Comparison of ENCODE assay signal across 8 cellular contexts in the genomic region with DNA sequence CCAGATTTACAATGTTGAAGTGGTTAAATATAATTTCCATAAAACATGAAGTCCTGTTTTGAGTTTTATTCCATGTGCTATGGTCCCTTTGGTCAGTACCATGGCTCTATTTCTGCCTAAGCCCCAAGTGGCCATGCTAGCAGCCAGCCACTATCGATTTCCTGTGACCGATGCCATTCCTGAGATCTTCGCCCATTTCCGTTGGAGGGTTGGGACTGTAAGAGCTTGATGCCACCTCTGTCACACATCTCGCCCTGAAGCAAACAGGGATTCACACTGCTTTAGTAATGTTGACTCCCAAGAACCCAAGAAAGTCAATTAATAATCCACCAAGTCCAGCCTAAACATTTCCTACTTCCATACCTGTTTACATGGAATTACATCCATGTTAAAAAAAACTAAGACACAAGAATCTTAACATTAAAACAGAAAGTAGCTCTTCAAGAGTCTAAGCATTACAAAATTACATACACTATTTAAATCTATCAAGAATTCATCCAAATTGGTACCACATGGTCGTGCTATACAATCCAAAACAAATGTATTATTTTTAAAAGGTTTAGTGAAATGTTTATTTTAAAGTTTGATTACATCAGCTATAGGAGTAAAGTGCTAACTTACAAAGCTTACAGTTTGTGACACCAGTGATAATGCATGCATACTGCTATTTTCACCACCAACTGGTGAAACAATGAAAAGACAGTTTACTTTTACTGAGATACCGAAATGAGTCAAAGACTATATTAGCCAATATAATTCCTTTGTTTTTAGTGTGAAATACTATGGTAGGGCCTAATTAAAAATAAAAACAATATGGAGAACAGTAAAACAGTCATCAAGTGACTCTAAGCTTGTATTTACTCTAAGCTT. TPM values are rescaled to one million over a fixed set of nuclear protein-coding genes. Genes with fewer than 3 reads are reported as not detected.
DNase-seq lines count a peak whose midpoint lies in the region; ATAC-seq and TF ChIP-seq lines count a peak whose summit lies in the region.

No MANE protein-coding gene starts in this region.

- intact Hi-C loops in adrenal gland (cut with DNase I) = no loop called here

- peak overlapping the region in 1 of 2 donors; percentile 12 for H3K9ac ChIP-seq in liver (ENCODE audit: low read depth in 1 of 2, low read length in 2 of 2)

- ATAC-seq in left lobe of liver (no peak), omental fat pad (ENCODE audit: low FRiP score) (no peak)

- peak in 4 of 6 experiments; percentile 17 to 36 (median 26) for TF ChIP-seq CTCF in adrenal gland (IDR thresholded peaks at IDR 0.05)
- no peak for TF ChIP-seq CTCF in liver (IDR thresholded peaks at IDR 0.05; ENCODE audit: low read depth, low read length, missing input control)
- TF ChIP-seq CTCF in omental fat pad (IDR thresholded peaks at IDR 0.05) = no peak

- peak overlapping the region in 1 of 4 donors; percentile 79 for H3K4me3 ChIP-seq in adrenal gland
- H3K4me3 ChIP-seq in liver (ENCODE audit: low read depth in 1 of 3, low read length in 3 of 3) = peak overlapping the region; percentile 22 to 98 (median 33)

- peak in 1 of 2 donors; percentile 15 for TF ChIP-seq RAD21 in liver (IDR thresholded peaks at IDR 0.05)

- peak overlapping the region in 2 of 5 donors; percentile 100 for H3K27ac ChIP-seq in adrenal gland
- H3K27ac ChIP-seq in liver (ENCODE audit: low read depth in 1 of 2, low read length in 2 of 2) = peak overlapping the region in 1 of 2 donors; percentile 32

- no peak for TF ChIP-seq POLR2A in adrenal gland (IDR thresholded peaks at IDR 0.05)

- peak; percentile 8 for DNase-seq in COR-L47 (lab: John Stamatoyannopoulos, UW)
- peak; percentile 60 for DNase-seq in LHCN-M2 (ENCODE audit: low read depth)
- peak in 2 of 7 donors; percentile 23 to 28 for DNase-seq in adrenal gland
- no peak for DNase-seq in NCI-H2029 treated with DMSO at 0.1 percent for 48 hours (lab: John Stamatoyannopoulos, UW)
- no peak for DNase-seq in left lobe of liver (ENCODE audit: low spot score)
- DNase-seq in omental fat pad (ENCODE audit: low spot score) = no peak
- no peak for DNase-seq in hippocampal formation (lab: John Stamatoyannopoulos, UW)

- H3K4me1 ChIP-seq in adrenal gland (replicated peaks in 1 of 2) (peaks cover 43 to 74% of the 10 kb centered on the region in 2 donors), liver (ENCODE audit: control insufficient read depth in 4 of 4, insufficient read depth in 4 of 4, low read length in 3 of 4) (peaks cover 4 to 50% (median 42%) of the 10 kb centered on the region in 4 donors)

- 20 to 34% (median 30%) methylated on average over 7 of the region's 7 CpGs for WGBS in adrenal gland, 4 donors
- 54% methylated on average over 7 of the region's 7 CpGs for WGBS in liver

- H3K9me3 ChIP-seq in adrenal gland (replicated peaks in 1 of 3) (no peaks in the 10 kb centered on the region), liver (ENCODE audit: control insufficient read depth in 4 of 4, low read length in 3 of 4) (no peaks in the 10 kb centered on the region)

- H3K27me3 ChIP-seq in adrenal gland (no peaks in the 10 kb centered on the region), liver (ENCODE audit: control insufficient read depth in 4 of 4, insufficient read depth in 4 of 4, low read length in 3 of 4) (no peaks in the 10 kb centered on the region)

- H3K36me3 ChIP-seq in adrenal gland (replicated peaks in 1 of 2) (peaks cover 0 to 60% of the 10 kb centered on the region in 2 donors), liver (ENCODE audit: control insufficient read depth in 4 of 4, insufficient read depth in 3 of 4, low read depth in 1 of 4, low read length in 3 of 4) (peaks cover 9 to 50% (median 38%) of the 10 kb centered on the region in 4 donors)

TF ChIP-seq in liver, 16 proteins besides CTCF, POLR2A, EP300 and RAD21:
- TF ChIP-seq JUND (IDR thresholded peaks at IDR 0.05) (no peak), SP1 (IDR thresholded peaks at IDR 0.05) (no peak), EGR1 (IDR thresholded peaks at IDR 0.05; ENCODE audit: low read depth in 2 of 2) (no peak), FOXA2 (IDR thresholded peaks at IDR 0.05) (no peak), FOXA1 (IDR thresholded peaks at IDR 0.05) (no peak), HNF4A (conservative IDR thresholded peaks at IDR 0.05) (no peak), HNF4G (IDR thresholded peaks at IDR 0.05) (no peak), YY1 (IDR thresholded peaks at IDR 0.05) (no peak), TAF1 (conservative IDR thresholded peaks at IDR 0.05) (no peak), GABPA (IDR thresholded peaks at IDR 0.05 in 1 of 2, conservative IDR thresholded peaks at IDR 0.05 in 1 of 2) (no peak), RXRA (IDR thresholded peaks at IDR 0.05) (no peak), NR2F2 (IDR thresholded peaks at IDR 0.05) (no peak)
- TF ChIP-seq, protein P1, sequence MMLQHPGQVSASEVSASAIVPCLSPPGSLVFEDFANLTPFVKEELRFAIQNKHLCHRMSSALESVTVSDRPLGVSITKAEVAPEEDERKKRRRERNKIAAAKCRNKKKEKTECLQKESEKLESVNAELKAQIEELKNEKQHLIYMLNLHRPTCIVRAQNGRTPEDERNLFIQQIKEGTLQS (IDR thresholded peaks at IDR 0.05) = no peak
- TF ChIP-seq, protein P2, sequence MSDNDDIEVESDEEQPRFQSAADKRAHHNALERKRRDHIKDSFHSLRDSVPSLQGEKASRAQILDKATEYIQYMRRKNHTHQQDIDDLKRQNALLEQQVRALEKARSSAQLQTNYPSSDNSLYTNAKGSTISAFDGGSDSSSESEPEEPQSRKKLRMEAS (IDR thresholded peaks at IDR 0.05) = no peak
- TF ChIP-seq, protein P3, sequence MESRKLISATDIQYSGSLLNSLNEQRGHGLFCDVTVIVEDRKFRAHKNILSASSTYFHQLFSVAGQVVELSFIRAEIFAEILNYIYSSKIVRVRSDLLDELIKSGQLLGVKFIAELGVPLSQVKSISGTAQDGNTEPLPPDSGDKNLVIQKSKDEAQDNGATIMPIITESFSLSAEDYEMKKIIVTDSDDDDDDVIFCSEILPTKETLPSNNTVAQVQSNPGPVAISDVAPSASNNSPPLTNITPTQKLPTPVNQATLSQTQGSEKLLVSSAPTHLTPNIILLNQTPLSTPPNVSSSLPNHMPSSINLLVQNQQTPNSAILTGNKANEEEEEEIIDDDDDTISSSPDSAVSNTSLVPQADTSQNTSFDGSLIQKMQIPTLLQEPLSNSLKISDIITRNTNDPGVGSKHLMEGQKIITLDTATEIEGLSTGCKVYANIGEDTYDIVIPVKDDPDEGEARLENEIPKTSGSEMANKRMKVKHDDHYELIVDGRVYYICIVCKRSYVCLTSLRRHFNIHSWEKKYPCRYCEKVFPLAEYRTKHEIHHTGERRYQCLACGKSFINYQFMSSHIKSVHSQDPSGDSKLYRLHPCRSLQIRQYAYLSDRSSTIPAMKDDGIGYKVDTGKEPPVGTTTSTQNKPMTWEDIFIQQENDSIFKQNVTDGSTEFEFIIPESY (IDR thresholded peaks at IDR 0.05) = no peak
- TF ChIP-seq, protein P4, sequence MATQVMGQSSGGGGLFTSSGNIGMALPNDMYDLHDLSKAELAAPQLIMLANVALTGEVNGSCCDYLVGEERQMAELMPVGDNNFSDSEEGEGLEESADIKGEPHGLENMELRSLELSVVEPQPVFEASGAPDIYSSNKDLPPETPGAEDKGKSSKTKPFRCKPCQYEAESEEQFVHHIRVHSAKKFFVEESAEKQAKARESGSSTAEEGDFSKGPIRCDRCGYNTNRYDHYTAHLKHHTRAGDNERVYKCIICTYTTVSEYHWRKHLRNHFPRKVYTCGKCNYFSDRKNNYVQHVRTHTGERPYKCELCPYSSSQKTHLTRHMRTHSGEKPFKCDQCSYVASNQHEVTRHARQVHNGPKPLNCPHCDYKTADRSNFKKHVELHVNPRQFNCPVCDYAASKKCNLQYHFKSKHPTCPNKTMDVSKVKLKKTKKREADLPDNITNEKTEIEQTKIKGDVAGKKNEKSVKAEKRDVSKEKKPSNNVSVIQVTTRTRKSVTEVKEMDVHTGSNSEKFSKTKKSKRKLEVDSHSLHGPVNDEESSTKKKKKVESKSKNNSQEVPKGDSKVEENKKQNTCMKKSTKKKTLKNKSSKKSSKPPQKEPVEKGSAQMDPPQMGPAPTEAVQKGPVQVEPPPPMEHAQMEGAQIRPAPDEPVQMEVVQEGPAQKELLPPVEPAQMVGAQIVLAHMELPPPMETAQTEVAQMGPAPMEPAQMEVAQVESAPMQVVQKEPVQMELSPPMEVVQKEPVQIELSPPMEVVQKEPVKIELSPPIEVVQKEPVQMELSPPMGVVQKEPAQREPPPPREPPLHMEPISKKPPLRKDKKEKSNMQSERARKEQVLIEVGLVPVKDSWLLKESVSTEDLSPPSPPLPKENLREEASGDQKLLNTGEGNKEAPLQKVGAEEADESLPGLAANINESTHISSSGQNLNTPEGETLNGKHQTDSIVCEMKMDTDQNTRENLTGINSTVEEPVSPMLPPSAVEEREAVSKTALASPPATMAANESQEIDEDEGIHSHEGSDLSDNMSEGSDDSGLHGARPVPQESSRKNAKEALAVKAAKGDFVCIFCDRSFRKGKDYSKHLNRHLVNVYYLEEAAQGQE (IDR thresholded peaks at IDR 0.05) = no peak
TF ChIP-seq in liver: peak in this region for 0.

RNA-seq across cellular contexts. Expression of a gene that starts 2.5 kb away (rescaled TPM):
- 195 and 210 TPM in 2 replicates for total RNA-seq in LHCN-M2 (2014; rRNA removed)
- polyA plus RNA-seq in LHCN-M2 (2012) = 67.2 TPM
- 100 to 1,000 TPM; 111 to 335 (median 216) TPM for total RNA-seq in adrenal gland
- 100 to 1,000 TPM; 278 to 714 (median 656) TPM for polyA plus RNA-seq in adrenal gland
- total RNA-seq in liver = 100 to 1,000 TPM; 209 to 211 TPM
- polyA plus RNA-seq in liver = 100 to 1,000 TPM in 1 of 2 donors, 10 to 100 TPM in 1; 57.2 to 188 TPM
- total RNA-seq in left lobe of liver = 102 TPM
- total RNA-seq in omental fat pad = 100 to 1,000 TPM; 231 to 462 (median 427) TPM

RNA-seq across cellular contexts. Expression of a gene that starts 32.3 kb away (rescaled TPM):
- 22.0 and 22.7 TPM in 2 replicates for total RNA-seq in LHCN-M2 (2014; rRNA removed)
- polyA plus RNA-seq in LHCN-M2 (2012) = 17.2 TPM
- 10 to 100 TPM; 17.0 to 45.1 (median 36.8) TPM for total RNA-seq in adrenal gland
- polyA plus RNA-seq in adrenal gland = 10 to 100 TPM; 15.0 to 27.8 (median 17.8) TPM
- total RNA-seq in liver = 10 to 100 TPM; 10.7 to 11.7 TPM
- 1 to 10 TPM; 5.1 to 9.9 TPM for polyA plus RNA-seq in liver
- 11.4 TPM for total RNA-seq in left lobe of liver
- 10 to 100 TPM; 51.0 to 71.7 (median 54.8) TPM for total RNA-seq in omental fat pad

RNA-seq across cellular contexts. Expression of a gene that starts 40.3 kb away (rescaled TPM):
- 277 and 325 TPM in 2 replicates for total RNA-seq in LHCN-M2 (2014; rRNA removed)
- 606 TPM for polyA plus RNA-seq in LHCN-M2 (2012)
- 100 to 1,000 TPM; 154 to 477 (median 235) TPM for total RNA-seq in adrenal gland
- polyA plus RNA-seq in adrenal gland = 1,000 to 10,000 TPM in 1 of 3 donors, 100 to 1,000 TPM in 1, 10 to 100 TPM in 1; 50.1 to 1,321 (median 664) TPM
- total RNA-seq in liver = 100 to 1,000 TPM in 1 of 2 donors, 10 to 100 TPM in 1; 68.4 to 127 TPM
- 100 to 1,000 TPM; 167 to 359 TPM for polyA plus RNA-seq in liver
- 103 TPM for total RNA-seq in left lobe of liver
- total RNA-seq in omental fat pad = 100 to 1,000 TPM; 160 to 364 (median 237) TPM

RNA-seq across cellular contexts. Expression of a gene that starts 40.4 kb away (rescaled TPM):
- 23.0 and 32.4 TPM in 2 replicates for total RNA-seq in LHCN-M2 (2014; rRNA removed)
- 21.8 TPM for polyA plus RNA-seq in LHCN-M2 (2012)
- 100 to 1,000 TPM in 5 of 8 donors, 10 to 100 TPM in 3; 40.1 to 129 (median 113) TPM for total RNA-seq in adrenal gland
- polyA plus RNA-seq in adrenal gland = 10 to 100 TPM; 60.3 to 97.1 (median 73.1) TPM
- total RNA-seq in liver = 10 to 100 TPM; 40.3 to 51.9 TPM
- 10 to 100 TPM; 30.1 to 55.2 TPM for polyA plus RNA-seq in liver
- 60.9 TPM for total RNA-seq in left lobe of liver
- total RNA-seq in omental fat pad = 10 to 100 TPM; 16.1 to 32.1 (median 26.6) TPM

Comparison
In these comparisons a context has a peak if more than half of its experiments do, and no peak if none do; other contexts are left out.
1. DNase-seq: peak in COR-L47 (single experiment) and LHCN-M2 (single experiment); none in NCI-H2029 treated with DMSO at 0.1 percent for 48 hours (single experiment), left lobe of liver (single experiment), omental fat pad (single experiment) and hippocampal formation (0 of 2).
2. CTCF ChIP-seq: peak in adrenal gland (4 of 6); none in liver (single experiment) and omental fat pad (0 of 3).